Comparison of ENCODE assay signal across 18 cellular contexts in the genomic region with DNA sequence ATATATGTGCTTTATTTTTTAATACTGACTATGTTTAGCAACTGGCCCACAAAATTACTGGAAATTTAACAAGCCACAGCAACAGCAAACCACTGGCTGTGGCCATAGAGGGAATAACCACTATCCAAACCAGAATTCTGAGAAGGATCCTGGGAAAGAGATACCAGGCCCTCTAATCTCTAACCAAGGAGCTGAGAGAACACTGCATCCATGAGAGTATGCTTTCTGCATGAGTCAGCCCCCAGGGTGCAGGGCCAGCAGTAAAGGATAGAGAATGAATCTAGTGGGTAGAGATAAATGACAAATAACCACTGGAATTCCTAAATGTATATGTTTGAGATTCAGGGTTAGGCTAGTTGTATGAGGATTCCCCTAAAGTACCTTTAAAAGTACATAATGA.
A peak's percentile ranks its signal among the peaks of the same experiment; 100 is the strongest.
DNase-seq lines count a peak whose midpoint lies in the region; ATAC-seq and TF ChIP-seq lines count a peak whose summit lies in the region.
"Had no signal": no experiment of that assay in that cellular context is flagged by ENCODE, and none has a peak within 500 bp of the region (broad histone marks: within the 10 kb centered on the region; RNA-seq: fewer than 3 reads in every experiment).

No MANE protein-coding gene starts in this region.

- no peak overlapping the region for H3K4me3 ChIP-seq in astrocyte of the spinal cord (ENCODE audit: low read depth, low read length)
- H3K4me3 ChIP-seq: A549, dorsolateral prefrontal cortex had no signal

- TF ChIP-seq CTCF in astrocyte of the spinal cord (IDR thresholded peaks at IDR 0.05; ENCODE audit: low read depth, low read length), result no peak

- peak; percentile 77 for DNase-seq in AG08395 (ENCODE audit: low spot score)
- DNase-seq in HS-5 (ENCODE audit: low read depth), result peak; percentile 65
- peak; percentile 81 for DNase-seq in astrocyte of the spinal cord (ENCODE audit: low read depth, low spot score)
- peak; percentile 33 for DNase-seq in foreskin melanocyte
- no peak for DNase-seq in NCI-H2227 treated with DMSO at 0.1 percent for 48 hours (lab: John Stamatoyannopoulos, UW)
- DNase-seq in central memory CD4-positive, alpha-beta T cell, result no peak
- DNase-seq in NCI-H1694 treated with DMSO at 0.1 percent for 48 hours (lab: John Stamatoyannopoulos, UW), result no peak
- DNase-seq: activated CD4-positive, alpha-beta T cell treated with anti-CD3 and anti-CD28 coated beads for 48 hours; activated gamma-delta T cell; CD8-positive, alpha-beta T cell; dorsolateral prefrontal cortex; hypothalamus; NCI-H1092; NCI-H748 treated with DMSO at 0.1 percent for 48 hours; retina had no signal

- no peak for ATAC-seq in GM19395 (IDR thresholded peaks at IDR 0.05; ENCODE audit: unreplicated experiment)
- ATAC-seq: A549; CD8-positive, alpha-beta T cell; Panc1 had no signal

- in situ Hi-C loops in astrocyte of the spinal cord (cut with HindIII; ENCODE audit: low sequenced_read_pairs), result no loop called here

Comparison
In these comparisons a context has a peak if more than half of its experiments do, and no peak if none do; other contexts are left out.
1. DNase-seq: peak in AG08395 (single experiment), HS-5 (single experiment), astrocyte of the spinal cord (single experiment) and foreskin melanocyte (single experiment); none in NCI-H2227 treated with DMSO at 0.1 percent for 48 hours (single experiment), central memory CD4-positive, alpha-beta T cell (single experiment) and NCI-H1694 treated with DMSO at 0.1 percent for 48 hours (single experiment).